31 cellular contexts compared by ENCODE assay signal in genomic region chr22:22185217-22185616, GRCh38. TPM values are rescaled to one million over a fixed set of nuclear protein-coding genes. Genes with fewer than 3 reads are reported as not detected.
DNase-seq lines count a peak whose midpoint lies in the region; ATAC-seq, FAIRE-seq and TF ChIP-seq lines count a peak whose summit lies in the region.
"Had no signal": no experiment of that assay in that cellular context is flagged by ENCODE, and none has a peak within 500 bp of the region (broad histone marks: within the 10 kb centered on the region; RNA-seq: fewer than 3 reads in every experiment).

No MANE protein-coding gene starts in this region.

- POLR2A ChIA-PET in K562 (lab: Yijun Ruan, JAX), result interaction anchor here (0.6 to 12.4 kb wide), 13 partner anchors 9 to 328 kb away, joined by 3 to 193 read pairs (median 3); no protein-coding TSS in a partner anchor

- H3K4me3 ChIP-seq in GM23338, result no peak overlapping the region
- no peak overlapping the region for H3K4me3 ChIP-seq in K562
- no peak overlapping the region for H3K4me3 ChIP-seq in neuronal stem cell (ENCODE audit: low read length in 2 of 2)
- no peak overlapping the region for H3K4me3 ChIP-seq in MM.1S (ENCODE audit: low read length)
- H3K4me3 ChIP-seq: BLaER1, GM12878 had no signal

- H3K9me2 ChIP-seq in GM23338 (ENCODE audit: insufficient read depth), result no peaks in the 10 kb centered on the region
- H3K9me2 ChIP-seq in MM.1S (replicated peaks; ENCODE audit: insufficient read depth, low read length), result no peaks in the 10 kb centered on the region

- WGBS in K562 (ENCODE audit: insufficient coverage, low coverage, missing lambda C conversion rate), result 2% methylated on average over 3 of the region's 3 CpGs
- no CpG with 5 or more reads among the region's 3 CpGs for WGBS in neuronal stem cell (ENCODE audit: extremely low coverage in 2 of 2, insufficient read length in 2 of 2, insufficient replicate concordance in 1 of 2), 2 donors

- no peak overlapping the region for H3K4ac ChIP-seq in neuronal stem cell (ENCODE audit: low read length)

- no peak for TF ChIP-seq RAD21 in K562 (CRISPR knock-in tag; conservative IDR thresholded peaks at IDR 0.05 in 1 of 2, IDR thresholded peaks at IDR 0.05 in 1 of 2)

- DNase-seq in GM23338 (ENCODE audit: low spot score), result no peak
- no peak for DNase-seq in K562 (ENCODE audit: extremely low read depth in 1 of 4, low spot score in 3 of 4)
- no peak for DNase-seq in neuronal stem cell (ENCODE audit: low spot score)
- DNase-seq in MM.1S, result no peak
- DNase-seq: 8988T; ACHN; BE2C; C1 segment of cervical spinal cord; CD4-positive, alpha-beta memory T cell; CD4-positive, CD25-positive, alpha-beta regulatory T cell; CD8-positive, alpha-beta memory T cell; COR-L47; DMS 273 treated with DMSO at 0.1 percent for 48 hours; DMS153; DMS53; DMS79; DND-41; EL; GDM1 had no signal

- in situ Hi-C loops in K562 (cut with MboI), result no loop called here

- intact Hi-C loops in K562 (cut with micrococcal nuclease), result no loop called here

- CTCF ChIA-PET in K562 (lab: Yijun Ruan, JAX; ENCODE audit: low intra/inter-chr PET ratio), result interaction anchor here (1.1 kb wide), 1 partner anchor 16 kb away, joined by 3 read pairs; no protein-coding TSS in a partner anchor

- H3K14ac ChIP-seq in neuronal stem cell (ENCODE audit: low read length), result no peak overlapping the region

- no peak for TF ChIP-seq EP300 in K562 (IDR thresholded peaks at IDR 0.05; ENCODE audit: low read length)

- ATAC-seq in GM23338, result no peak
- ATAC-seq in K562, result no peak
- no peak for ATAC-seq in GM18517 (IDR thresholded peaks at IDR 0.05; ENCODE audit: unreplicated experiment)
- ATAC-seq: GM12878 had no signal

- H3K4me1 ChIP-seq in GM23338 (ENCODE audit: insufficient read depth), result no peaks in the 10 kb centered on the region
- no peaks in the 10 kb centered on the region for H3K4me1 ChIP-seq in K562 (replicated peaks in 1 of 2; ENCODE audit: control insufficient read depth in 2 of 2, insufficient read depth in 2 of 2, low read length in 2 of 2)
- no peaks in the 10 kb centered on the region for H3K4me1 ChIP-seq in neuronal stem cell (ENCODE audit: control insufficient read depth in 2 of 2, insufficient read depth in 1 of 2, low read depth in 1 of 2, low read length in 2 of 2)
- no peaks in the 10 kb centered on the region for H3K4me1 ChIP-seq in MM.1S (ENCODE audit: low read length)
- H3K4me1 ChIP-seq: BE2C, BLaER1 had no signal

- H3K18ac ChIP-seq in neuronal stem cell (ENCODE audit: low read length), result no peak overlapping the region

- H3F3A ChIP-seq in GM23338 (replicated peaks; ENCODE audit: low read depth), result no peaks in the 10 kb centered on the region
- no peaks in the 10 kb centered on the region for H3F3A ChIP-seq in MM.1S (ENCODE audit: insufficient read depth, low read length)

- peak overlapping the region; percentile 59 for H3K23ac ChIP-seq in neuronal stem cell (ENCODE audit: low read depth, low read length, poor library complexity)

- no peaks in the 10 kb centered on the region for H3K36me3 ChIP-seq in GM23338 (ENCODE audit: insufficient read depth)
- no peaks in the 10 kb centered on the region for H3K36me3 ChIP-seq in K562 (ENCODE audit: control insufficient read depth, insufficient read depth, low read length)
- no peaks in the 10 kb centered on the region for H3K36me3 ChIP-seq in neuronal stem cell (replicated peaks in 1 of 2; ENCODE audit: control insufficient read depth in 2 of 2, insufficient read depth in 2 of 2, low read length in 2 of 2)
- no peaks in the 10 kb centered on the region for H3K36me3 ChIP-seq in MM.1S (replicated peaks; ENCODE audit: insufficient read depth, low read length)
- H3K36me3 ChIP-seq: BE2C, BLaER1 had no signal

- H3K27me3 Mint-ChIP-seq in GM23338 (ENCODE audit: insufficient read depth, low read depth, poor library complexity), result peaks cover 100% of the 10 kb centered on the region

- H3K27me3 ChIP-seq in GM23338 (ENCODE audit: insufficient read depth) (peaks cover 100% of the 10 kb centered on the region), K562 (ENCODE audit: control insufficient read depth in 2 of 2, insufficient read depth in 2 of 2, low read length in 2 of 2) (peaks cover 41 to 54% of the 10 kb centered on the region in 2 experiments), neuronal stem cell (ENCODE audit: control insufficient read depth in 3 of 3, insufficient read depth in 3 of 3, low read depth in 1 of 3, low read length in 3 of 3) (peaks cover 0 to 52% (median 46%) of the 10 kb centered on the region in 3 experiments), MM.1S (replicated peaks; ENCODE audit: insufficient read depth, low read length) (no peaks in the 10 kb centered on the region)
- H3K27me3 ChIP-seq: BLaER1 had no signal

- no peaks in the 10 kb centered on the region for H3K9me1 ChIP-seq in K562 (ENCODE audit: control insufficient read depth, insufficient read depth, low read length)

- no peak overlapping the region for H2BK15ac ChIP-seq in neuronal stem cell (ENCODE audit: low read length)

- H2BK5ac ChIP-seq in neuronal stem cell (ENCODE audit: low read length), result no peak overlapping the region

- H4K91ac ChIP-seq in neuronal stem cell (ENCODE audit: low read depth, low read length, poor library complexity), result no peak overlapping the region

- no peak overlapping the region for H3K4me3 Mint-ChIP-seq in GM23338
- H3K4me3 Mint-ChIP-seq: CD4-positive, alpha-beta memory T cell; CD4-positive, CD25-positive, alpha-beta regulatory T cell; CD8-positive, alpha-beta memory T cell had no signal

- H3K9ac ChIP-seq in K562 (ENCODE audit: insufficient read depth in 1 of 2, low read depth in 2 of 2, low read length in 2 of 2) (no peak overlapping the region), neuronal stem cell (ENCODE audit: low read depth, low read length, poor library complexity) (no peak overlapping the region), MM.1S (ENCODE audit: low read length) (no peak overlapping the region)
- H3K9ac ChIP-seq: BLaER1 had no signal

- TF ChIP-seq POLR2A in K562 (conservative IDR thresholded peaks at IDR 0.05), result no peak

- H2AFZ ChIP-seq in GM23338 (no peak overlapping the region), K562 (ENCODE audit: low read depth, low read length) (no peak overlapping the region), neuronal stem cell (ENCODE audit: low read length) (no peak overlapping the region), MM.1S (ENCODE audit: low read length) (no peak overlapping the region)

- H3K4me1 Mint-ChIP-seq in GM23338, result no peaks in the 10 kb centered on the region
- H3K4me1 Mint-ChIP-seq: CD14-positive monocyte; CD4-positive, alpha-beta memory T cell; CD4-positive, CD25-positive, alpha-beta regulatory T cell; CD8-positive, alpha-beta memory T cell had no signal

- H3K9me3 ChIP-seq in K562 (replicated peaks; ENCODE audit: control insufficient read depth, insufficient read depth, low read depth, low read length) (no peaks in the 10 kb centered on the region), neuronal stem cell (replicated peaks in 1 of 2; ENCODE audit: control insufficient read depth in 2 of 2, insufficient read depth in 1 of 2, low read depth in 1 of 2, low read length in 2 of 2) (peaks cover 0 to 2% of the 10 kb centered on the region in 2 donors), MM.1S (replicated peaks; ENCODE audit: insufficient read depth, low read length) (no peaks in the 10 kb centered on the region)
- H3K9me3 ChIP-seq: BE2C had no signal

- H3K79me1 ChIP-seq in neuronal stem cell (ENCODE audit: low read depth, low read length), result no peaks in the 10 kb centered on the region

- TF ChIP-seq CTCF in GM23338 (conservative IDR thresholded peaks at IDR 0.05; ENCODE audit: low read depth in 2 of 2), result no peak
- TF ChIP-seq CTCF in K562 (IDR thresholded peaks at IDR 0.05 in 2 of 3, conservative IDR thresholded peaks at IDR 0.05 in 1 of 3; ENCODE audit: insufficient read depth in 2 of 3, low read depth in 1 of 3, low read length in 3 of 3), result no peak
- no peak for TF ChIP-seq CTCF in MM.1S (IDR thresholded peaks at IDR 0.05; ENCODE audit: low read length)

- no peak for FAIRE-seq in K562 (lab: Jason Lieb, UNC)
- FAIRE-seq: A204.1, GM12878, GM12892, GM18507, GM19239 had no signal

- H3K27ac Mint-ChIP-seq in GM23338, result no peak overlapping the region
- H3K27ac Mint-ChIP-seq: CD14-positive monocyte; CD4-positive, alpha-beta memory T cell had no signal

- no TSS peak for BruUV-seq in K562 (replicated peaks; lab: Mats Ljungman, UMichigan)

- H4K8ac ChIP-seq in neuronal stem cell (ENCODE audit: low read depth, low read length), result no peak overlapping the region

- peaks cover 7% of the 10 kb centered on the region; the same call in 1 of the 3 replicates for H3K36me3 Mint-ChIP-seq in GM23338 (ENCODE audit: low read depth)
- H3K36me3 Mint-ChIP-seq: CD14-positive monocyte; CD4-positive, alpha-beta memory T cell; CD4-positive, CD25-positive, alpha-beta regulatory T cell; CD8-positive, alpha-beta memory T cell had no signal

- no peak overlapping the region for H3K27ac ChIP-seq in GM23338 (ENCODE audit: low read depth)
- H3K27ac ChIP-seq in K562 (ENCODE audit: extremely low read depth, low read depth, low read length), result no peak overlapping the region
- H3K27ac ChIP-seq in neuronal stem cell (replicated peaks; ENCODE audit: low read length), result no peak overlapping the region
- no peak overlapping the region for H3K27ac ChIP-seq in MM.1S (ENCODE audit: low read length)
- H3K27ac ChIP-seq: BLaER1 had no signal

- no peak overlapping the region for H2BK12ac ChIP-seq in neuronal stem cell (ENCODE audit: low read length)

- H3K9me3 Mint-ChIP-seq in GM23338, result peaks cover 21% of the 10 kb centered on the region

- H2BK120ac ChIP-seq in neuronal stem cell (ENCODE audit: low read depth, low read length), result no peak overlapping the region

- H3K79me2 ChIP-seq in GM23338 (replicated peaks; ENCODE audit: insufficient read depth) (no peaks in the 10 kb centered on the region), K562 (ENCODE audit: control insufficient read depth, insufficient read depth, low read length) (no peaks in the 10 kb centered on the region), MM.1S (ENCODE audit: low read length) (no peaks in the 10 kb centered on the region)

- H2AK5ac ChIP-seq in neuronal stem cell (ENCODE audit: low read depth, low read length), result no peak overlapping the region

- H3K4me2 ChIP-seq in GM23338 (no peak overlapping the region), K562 (ENCODE audit: insufficient read depth, low read length) (no peak overlapping the region), neuronal stem cell (ENCODE audit: insufficient read depth, low read length, poor library complexity, severe bottlenecking) (no peak overlapping the region), MM.1S (ENCODE audit: low read depth, low read length) (no peak overlapping the region)
- H3K4me2 ChIP-seq: BLaER1 had no signal

- H4K20me1 ChIP-seq in GM23338 (replicated peaks; ENCODE audit: insufficient read depth) (peaks cover 10% of the 10 kb centered on the region; the same call in 1 of the 2 replicates), K562 (replicated peaks; ENCODE audit: control insufficient read depth, insufficient read depth, low read length) (0 out of 2 replicates have a peak, but pooled peaks cover 9% of the 10 kb centered on the region), MM.1S (ENCODE audit: insufficient read depth, low read length) (no peaks in the 10 kb centered on the region)
- H4K20me1 ChIP-seq: BLaER1 had no signal

RNA-seq across cellular contexts. Expression of gene VPREB1, which starts 59.4 kb away (rescaled TPM):
- total RNA-seq in GM23338 (2014; rRNA removed; shearing (Covaris generic)), result not detected in 2 replicates
- polyA plus RNA-seq in GM23338 (2016; fragmentation: Nextera tagmentation; extraction: Ambion mirVana) (not detected in 2 replicates), K562 (2011; rRNA removed) (not detected in 2 replicates), K562 (2014; fragmentation: Illumina TruSeq; extraction: Trizol) (not detected in 2 replicates), K562 (2014; fragmentation: Nextera tagmentation; extraction: Ambion mirVana) (not detected), K562 (2014; rRNA removed) (not detected in 2 replicates)
- total RNA-seq in K562 (2011; cell fraction: chromatin; rRNA removed; ENCODE audit: low replicate concordance), result not detected in 2 replicates
- total RNA-seq in K562 (2011; cell fraction: nucleolus; rRNA removed), result not detected in 2 replicates
- total RNA-seq in K562 (2011; cell fraction: nucleoplasm; rRNA removed), result not detected in 2 replicates
- total RNA-seq in K562 (2014; rRNA removed) (not detected in 2 replicates), K562 (2014; rRNA removed; fragmentation: Illumina TruSeq; extraction: Trizol) (not detected in 2 replicates), K562 (2015; rRNA removed; fragmentation: Illumina TruSeq; extraction: Trizol) (not detected in 2 replicates), K562 (2021) (not detected in 2 replicates)
- polyA plus RNA-seq in K562 (2011; cell fraction: cytosol; rRNA removed), result not detected in 2 replicates
- polyA plus RNA-seq in K562 (2011; cell fraction: nucleus; rRNA removed), result not detected in 2 replicates
- polyA plus RNA-seq in K562 (2012), result not detected in 2 replicates
- polyA minus RNA-seq in K562 (2011; rRNA and poly(A)+ RNA removed), result not detected in 2 replicates
- not detected in 2 replicates for polyA minus RNA-seq in K562 (2011; cell fraction: cytosol; rRNA and poly(A)+ RNA removed)
- not detected in 2 replicates for polyA minus RNA-seq in K562 (2011; cell fraction: nucleus; rRNA and poly(A)+ RNA removed)
- polyA plus RNA-seq in neuronal stem cell (2013, experiment 1 of 2), result not detected
- polyA plus RNA-seq in neuronal stem cell (2013, experiment 2 of 2), result not detected
- total RNA-seq: A673; CD4-positive, alpha-beta memory T cell; CD4-positive, CD25-positive, alpha-beta regulatory T cell; CD8-positive, alpha-beta memory T cell; Daoy; G401; GM12878 had no signal
- polyA plus RNA-seq: AG04450; CD14-positive monocyte; CD4-positive, alpha-beta memory T cell; CD4-positive, CD25-positive, alpha-beta regulatory T cell; CD8-positive, alpha-beta memory T cell; GM12878 had no signal
